In the genomic region with DNA sequence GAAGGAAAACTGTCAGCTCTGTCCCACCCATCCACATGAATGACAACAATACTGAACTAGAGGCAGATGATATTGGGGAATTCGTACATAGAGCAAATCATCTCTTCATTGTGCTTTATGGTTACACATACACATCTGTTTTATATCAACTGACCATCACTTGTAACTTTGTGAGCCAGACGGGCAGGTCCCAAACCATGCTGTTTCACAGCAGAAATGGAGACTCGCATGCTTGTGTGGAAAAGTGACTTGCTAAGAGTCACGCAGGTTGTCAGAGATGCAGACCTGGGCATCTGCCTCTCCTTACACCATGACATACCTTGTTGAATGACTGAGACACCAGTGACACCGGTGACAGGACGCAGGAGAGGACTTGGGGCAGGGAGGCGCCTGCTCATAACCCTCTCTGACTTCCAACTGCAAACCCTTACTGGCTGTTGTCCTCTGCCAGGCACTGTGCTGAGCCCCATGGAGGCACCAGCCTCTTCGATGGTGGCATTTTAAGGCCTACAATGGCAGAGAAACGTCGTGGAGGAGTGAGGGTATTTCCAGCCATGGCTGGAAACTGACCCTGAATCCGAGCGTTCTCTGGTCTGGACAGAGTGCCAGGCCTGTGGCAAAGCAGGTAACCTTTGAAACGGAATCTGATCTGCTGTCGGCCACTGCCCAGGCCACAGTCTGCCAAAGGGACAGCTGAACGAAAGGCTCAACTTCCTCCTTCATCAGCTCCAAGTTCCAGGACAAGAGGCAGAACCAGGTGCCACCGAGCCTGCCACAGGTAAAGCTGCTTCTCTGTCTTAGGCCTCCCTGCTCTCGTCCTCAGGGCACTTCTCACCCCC, we compare ENCODE assay signal across 24 cellular contexts. TPM values are rescaled to one million over a fixed set of nuclear protein-coding genes. Genes with fewer than 3 reads are reported as not detected.
DNase-seq lines count a peak whose midpoint lies in the region; ATAC-seq and TF ChIP-seq lines count a peak whose summit lies in the region.
"Had no signal": no experiment of that assay in that cellular context is flagged by ENCODE, and none has a peak within 500 bp of the region (broad histone marks: within the 10 kb centered on the region; RNA-seq: fewer than 3 reads in every experiment).

No MANE protein-coding gene starts in this region.

- no peak overlapping the region for H3K9ac ChIP-seq in neural progenitor cell

- TF ChIP-seq CTCF in AG10803 (conservative IDR thresholded peaks at IDR 0.05; ENCODE audit: low read length) (no peak), RWPE2 (IDR thresholded peaks at IDR 0.05; ENCODE audit: poor library complexity, severe bottlenecking) (no peak), neural progenitor cell (IDR thresholded peaks at IDR 0.05) (no peak)

- no peak overlapping the region for H2AFZ ChIP-seq in neural progenitor cell (replicated peaks)

- no peaks in the 10 kb centered on the region for H3K79me2 ChIP-seq in neural progenitor cell (ENCODE audit: low read depth)

- no peaks in the 10 kb centered on the region for H3F3A ChIP-seq in neural progenitor cell (ENCODE audit: low read depth)

- H3K27me3 ChIP-seq in RWPE2 (ENCODE audit: insufficient read depth, poor library complexity, severe bottlenecking) = no peaks in the 10 kb centered on the region
- H3K27me3 ChIP-seq in neural progenitor cell = no peaks in the 10 kb centered on the region
- H3K27me3 ChIP-seq in CD8-positive, alpha-beta memory T cell (ENCODE audit: insufficient read depth, low read length, poor library complexity, severe bottlenecking) = peaks cover 3% of the 10 kb centered on the region
- H3K27me3 ChIP-seq: ovary, tibial nerve had no signal

- peak overlapping the region; percentile 93 for H3K27ac Mint-ChIP-seq in neural progenitor cell
- H3K27ac Mint-ChIP-seq in CD8-positive, alpha-beta memory T cell = peak overlapping the region in 1 of 8 donors; percentile 80
- H3K27ac Mint-ChIP-seq: CD4-positive, alpha-beta T cell; dendritic cell treated with granulocyte-macrophage colony-stimulating factor and Interleukin-4, amounts not matched to agents 40 ng/mL and 50 ng/mL, for 4 days; T-cell had no signal

- no peaks in the 10 kb centered on the region for H3K9me3 Mint-ChIP-seq in neural progenitor cell
- H3K9me3 Mint-ChIP-seq in CD8-positive, alpha-beta memory T cell = no peaks in the 10 kb centered on the region
- H3K9me3 Mint-ChIP-seq: CD4-positive, alpha-beta T cell; dendritic cell treated with granulocyte-macrophage colony-stimulating factor and Interleukin-4, amounts not matched to agents 40 ng/mL and 50 ng/mL, for 4 days; T-cell had no signal

- H3K4me3 ChIP-seq in AG10803 (ENCODE audit: low read length) (no peak overlapping the region), RWPE2 (ENCODE audit: severe bottlenecking) (no peak overlapping the region), neural progenitor cell (no peak overlapping the region)
- no peak overlapping the region for H3K4me3 ChIP-seq in CD8-positive, alpha-beta memory T cell (ENCODE audit: low read length)
- H3K4me3 ChIP-seq: ovary, tibial nerve had no signal

- H4K20me1 ChIP-seq in neural progenitor cell (ENCODE audit: low read depth) = no peaks in the 10 kb centered on the region

- H3K36me3 Mint-ChIP-seq in neural progenitor cell = no peaks in the 10 kb centered on the region
- H3K36me3 Mint-ChIP-seq in CD8-positive, alpha-beta memory T cell = no peaks in the 10 kb centered on the region
- H3K36me3 Mint-ChIP-seq: T-cell had no signal

- H3K4me1 ChIP-seq in RWPE2 (ENCODE audit: insufficient read depth, poor library complexity, severe bottlenecking) = peaks cover 21% of the 10 kb centered on the region
- peaks cover 9% of the 10 kb centered on the region for H3K4me1 ChIP-seq in neural progenitor cell
- no peaks in the 10 kb centered on the region for H3K4me1 ChIP-seq in CD8-positive, alpha-beta memory T cell (ENCODE audit: insufficient read depth, low read length)

- H3K4me2 ChIP-seq in neural progenitor cell = no peak overlapping the region

- H3K4me3 Mint-ChIP-seq in neural progenitor cell = no peak overlapping the region
- no peak overlapping the region for H3K4me3 Mint-ChIP-seq in CD8-positive, alpha-beta memory T cell
- H3K4me3 Mint-ChIP-seq: CD4-positive, alpha-beta T cell; dendritic cell treated with granulocyte-macrophage colony-stimulating factor and Interleukin-4, amounts not matched to agents 40 ng/mL and 50 ng/mL, for 4 days; T-cell had no signal

- H3K27me3 Mint-ChIP-seq in neural progenitor cell (ENCODE audit: insufficient read depth, low read depth) = peaks cover 9% of the 10 kb centered on the region
- peaks cover 6 to 17% of the 10 kb centered on the region in 2 donors for H3K27me3 Mint-ChIP-seq in CD8-positive, alpha-beta memory T cell
- H3K27me3 Mint-ChIP-seq: CD4-positive, alpha-beta T cell; dendritic cell treated with granulocyte-macrophage colony-stimulating factor and Interleukin-4, amounts not matched to agents 40 ng/mL and 50 ng/mL, for 4 days had no signal

- POLR2A ChIA-PET in CD8-positive, alpha-beta memory T cell (lab: Charles Lee) = no interaction called here

- H3K36me3 ChIP-seq in RWPE2 (ENCODE audit: low read depth) (no peaks in the 10 kb centered on the region), neural progenitor cell (no peaks in the 10 kb centered on the region)
- no peaks in the 10 kb centered on the region for H3K36me3 ChIP-seq in CD8-positive, alpha-beta memory T cell (ENCODE audit: insufficient read depth, low read length)
- H3K36me3 ChIP-seq: ovary, tibial nerve had no signal

- peaks cover 43% of the 10 kb centered on the region for H3K4me1 Mint-ChIP-seq in neural progenitor cell
- H3K4me1 Mint-ChIP-seq in CD8-positive, alpha-beta memory T cell = no peaks in the 10 kb centered on the region

- CTCF ChIA-PET in CD8-positive, alpha-beta memory T cell (lab: Charles Lee) = no interaction called here

- H3K9me3 ChIP-seq in RWPE2 (ENCODE audit: severe bottlenecking) = no peaks in the 10 kb centered on the region
- H3K9me3 ChIP-seq in neural progenitor cell (ENCODE audit: low read depth) = no peaks in the 10 kb centered on the region
- no peaks in the 10 kb centered on the region for H3K9me3 ChIP-seq in CD8-positive, alpha-beta memory T cell (ENCODE audit: low read length)
- H3K9me3 ChIP-seq: ovary, tibial nerve had no signal

- DNase-seq in AG10803 (ENCODE audit: low read depth) (peak; percentile 55), RWPE2 (ENCODE audit: low spot score) (no peak), fibroblast of peridontal ligament (ENCODE audit: extremely low read depth) (peak; percentile 52), neural progenitor cell (ENCODE audit: low spot score) (no peak), SHP77 (lab: John Stamatoyannopoulos, UW) (no peak)
- DNase-seq in CD8-positive, alpha-beta memory T cell = no peak
- DNase-seq: activated CD4-positive, alpha-beta T cell treated with anti-CD3 and anti-CD28 coated beads, Interleukin-2, amount 50 U/mL, for 1 hour; activated CD8-positive, alpha-beta memory T cell treated with anti-CD3 and anti-CD28 coated beads, Interleukin-2, amount 50 U/mL, for 48 hours; activated effector memory CD4-positive, alpha-beta T cell treated with Interleukin-2 at 50 U/mL for 16 hours; CD4-positive, alpha-beta T cell; KBM-7; NCI-H446 treated with DMSO at 0.1 percent for 48 hours; NK-92 treated with Interleukin-12 subunit alpha and Interleukin-12 subunit beta, amount 100 ng/mL, for 24 hours; ovary; stimulated activated CD4-positive, alpha-beta T cell treated with anti-CD3 and anti-CD28 coated beads, Interleukin-1b, Interleukin-23, amount 100 ng/mL, for 48 hours; stimulated activated naive CD4-positive, alpha-beta T cell treated with Interleukin-2 at 50 U/mL for 16 hours; T-cell had no signal

- H3K27ac ChIP-seq in RWPE2 (ENCODE audit: poor library complexity, severe bottlenecking) = peak overlapping the region; percentile 24
- H3K27ac ChIP-seq in neural progenitor cell = no peak overlapping the region
- no peak overlapping the region for H3K27ac ChIP-seq in CD8-positive, alpha-beta memory T cell (ENCODE audit: low read depth, low read length)
- H3K27ac ChIP-seq: epithelial cell of prostate, ovary had no signal

- ATAC-seq in RWPE2 (ENCODE audit: low read depth) = no peak
- no peak for ATAC-seq in GM18858 (IDR thresholded peaks at IDR 0.05; ENCODE audit: unreplicated experiment)
- ATAC-seq in GM21390 (IDR thresholded peaks at IDR 0.05; ENCODE audit: unreplicated experiment) = no peak
- ATAC-seq: Right ventricle myocardium inferior, sciatic nerve, T-cell had no signal

RNA-seq across cellular contexts. Expression of gene ROCK2, which starts 26.9 kb away (rescaled TPM):
- 22.3 and 36.1 TPM in 2 replicates for total RNA-seq in neural progenitor cell (ENCODE audit: low replicate concordance)
- 10 to 100 TPM; 19.5 to 22.9 TPM for total RNA-seq in CD8-positive, alpha-beta memory T cell
- 15.5 TPM for polyA plus RNA-seq in CD8-positive, alpha-beta memory T cell

Comparison
In these comparisons a context has a peak if more than half of its experiments do, and no peak if none do; other contexts are left out.
1. DNase-seq: peak in AG10803 (single experiment) and fibroblast of peridontal ligament (single experiment); none in RWPE2 (single experiment), neural progenitor cell (single experiment), SHP77 (0 of 2) and CD8-positive, alpha-beta memory T cell (0 of 5).